18 cellular contexts compared by ENCODE assay signal in genomic region chr3:54299169-54299935, GRCh38.
"Had no signal": no experiment of that assay in that cellular context is flagged by ENCODE, and none has a peak within 500 bp of the region (broad histone marks: within the 10 kb centered on the region; RNA-seq: fewer than 3 reads in every experiment).

No MANE protein-coding gene starts in this region.

- H3K4me1 ChIP-seq: adrenal gland, gastroesophageal sphincter, prostate gland had no signal

- H3K27ac Mint-ChIP-seq: activated CD4-positive, alpha-beta T cell treated with anti-CD3 and anti-CD28 coated beads, Interleukin-2, amount 10 ng/mL, durations not matched to agents 7 days and 5 days; natural killer cell; T-helper 17 cell had no signal

- H3K4me3 ChIP-seq: adrenal gland, coronary artery, gastroesophageal sphincter, mucosa of descending colon, prostate gland had no signal

- H3K27me3 Mint-ChIP-seq: activated CD4-positive, alpha-beta T cell treated with anti-CD3 and anti-CD28 coated beads, Interleukin-2, amount 10 ng/mL, durations not matched to agents 7 days and 5 days; T-helper 17 cell had no signal

- H3K4me3 Mint-ChIP-seq: activated CD4-positive, alpha-beta T cell treated with anti-CD3 and anti-CD28 coated beads, Interleukin-2, amount 10 ng/mL, durations not matched to agents 7 days and 5 days; natural killer cell; T-helper 17 cell had no signal

- H3K27me3 ChIP-seq: adrenal gland, gastroesophageal sphincter had no signal

- H3K36me3 ChIP-seq: adrenal gland, gastroesophageal sphincter, prostate gland had no signal

- DNase-seq: activated CD4-positive, alpha-beta T cell treated with anti-CD3 and anti-CD28 coated beads, Interleukin-2, amount 10 ng/mL, durations not matched to agents 7 days and 5 days; activated CD4-positive, CD25-positive, alpha-beta regulatory T cell; activated CD8-positive, alpha-beta memory T cell treated with anti-CD3 and anti-CD28 coated beads for 24 hours; activated naive CD4-positive, alpha-beta T cell treated with anti-CD3 and anti-CD28 coated beads, Interleukin-2, amount 50 U/mL, for 16 hours; activated T-cell treated with anti-CD3 and anti-CD28 coated beads for 4 hours; adrenal gland; central memory CD4-positive, alpha-beta T cell; effector CD8-positive, alpha-beta T cell; mucosa of descending colon; natural killer cell; occipital lobe; stimulated activated CD4-positive, alpha-beta T cell treated with anti-CD3 and anti-CD28 coated beads, Interleukin-4, amount 100 ng/mL, for 1 hour; stimulated activated CD8-positive, alpha-beta memory T cell treated with anti-CD3 and anti-CD28 coated beads, Interleukin-4, amount 100 ng/mL, for 48 hours; stimulated activated naive CD8-positive, alpha-beta T cell treated with anti-CD3 and anti-CD28 coated beads, Interleukin-15, Interleukin-2, amounts not matched to agents 100 U/mL and 50 U/mL, for 24 hours; T-helper 17 cell had no signal

- H3K9me3 Mint-ChIP-seq: activated CD4-positive, alpha-beta T cell treated with anti-CD3 and anti-CD28 coated beads, Interleukin-2, amount 10 ng/mL, durations not matched to agents 7 days and 5 days; natural killer cell had no signal

- H3K36me3 Mint-ChIP-seq: natural killer cell had no signal

- ATAC-seq: gastroesophageal sphincter; mucosa of descending colon; natural killer cell; stimulated activated naive CD8-positive, alpha-beta T cell treated with anti-CD3 and anti-CD28 coated beads, Interleukin-15, Interleukin-2, amounts not matched to agents 100 U/mL and 50 U/mL, for 24 hours; T-helper 17 cell had no signal

- H3K4me1 Mint-ChIP-seq: activated CD4-positive, alpha-beta T cell treated with anti-CD3 and anti-CD28 coated beads, Interleukin-2, amount 10 ng/mL, durations not matched to agents 7 days and 5 days; natural killer cell; T-helper 17 cell had no signal

- H3K27ac ChIP-seq: adrenal gland, coronary artery, gastroesophageal sphincter, prostate gland had no signal

- H3K9me3 ChIP-seq: adrenal gland, gastroesophageal sphincter, mucosa of descending colon, prostate gland had no signal
